11 cellular contexts compared by ENCODE assay signal in genomic region chr19:50725932-50726230, GRCh38. TPM values are rescaled to one million over a fixed set of nuclear protein-coding genes. Genes with fewer than 3 reads are reported as not detected.
DNase-seq lines count a peak whose midpoint lies in the region; ATAC-seq and TF ChIP-seq lines count a peak whose summit lies in the region.
"Had no signal": no experiment of that assay in that cellular context is flagged by ENCODE, and none has a peak within 500 bp of the region (broad histone marks: within the 10 kb centered on the region; RNA-seq: fewer than 3 reads in every experiment).

No MANE protein-coding gene starts in this region.

- H3K9me3 ChIP-seq in GM23248 (ENCODE audit: low read depth), result no peaks in the 10 kb centered on the region
- H3K9me3 ChIP-seq in WERI-Rb-1 (ENCODE audit: severe bottlenecking), result no peaks in the 10 kb centered on the region
- H3K9me3 ChIP-seq in skeletal muscle satellite cell (replicated peaks; ENCODE audit: low read length), result no peaks in the 10 kb centered on the region

- H3K27me3 ChIP-seq in GM23248 (replicated peaks; ENCODE audit: insufficient read depth) (no peaks in the 10 kb centered on the region), WERI-Rb-1 (ENCODE audit: insufficient read depth, low read depth, severe bottlenecking) (no peaks in the 10 kb centered on the region), skeletal muscle satellite cell (ENCODE audit: control insufficient read depth, insufficient read depth, low read length) (no peaks in the 10 kb centered on the region)

- H3K4me2 ChIP-seq in GM23248 (ENCODE audit: unreplicated experiment) (peak overlapping the region; percentile 98), skeletal muscle satellite cell (ENCODE audit: low read length) (peak overlapping the region; percentile 88)

- H4K20me1 ChIP-seq in GM23248 (ENCODE audit: insufficient read depth), result no peaks in the 10 kb centered on the region

- no peak overlapping the region for H3K27ac ChIP-seq in GM23248
- no peak overlapping the region for H3K27ac ChIP-seq in WERI-Rb-1
- H3K27ac ChIP-seq: foreskin keratinocyte had no signal

- no peaks in the 10 kb centered on the region for H3K9me2 ChIP-seq in GM23248 (ENCODE audit: insufficient read depth)

- H3K4me3 ChIP-seq in GM23248 (peak overlapping the region; percentile 81), WERI-Rb-1 (ENCODE audit: low read depth, low read length) (peak overlapping the region; percentile 85), foreskin fibroblast (ENCODE audit: low read depth in 1 of 2, low read length in 2 of 2) (peak overlapping the region; percentile 76 to 81), skeletal muscle satellite cell (ENCODE audit: low read length) (peak overlapping the region; percentile 81)

- TF ChIP-seq CTCF in WERI-Rb-1 (IDR thresholded peaks at IDR 0.05; ENCODE audit: low read depth, low read length) (no peak), foreskin fibroblast (IDR thresholded peaks at IDR 0.05; ENCODE audit: low read depth, low read length) (no peak)

- DNase-seq in GM23248, result no peak
- DNase-seq in WERI-Rb-1, result no peak
- no peak for DNase-seq in foreskin fibroblast
- no peak for DNase-seq in ureter (ENCODE audit: low spot score)
- DNase-seq in SHP77 (lab: John Stamatoyannopoulos, UW), result no peak
- no peak for DNase-seq in NK-92 treated with Interleukin-12 subunit alpha and Interleukin-12 subunit beta, amount 100 ng/mL, for 24 hours (lab: John Stamatoyannopoulos, UW)
- DNase-seq: activated CD8-positive, alpha-beta memory T cell treated with anti-CD3 and anti-CD28 coated beads, Interleukin-2, amount 50 U/mL, for 4 hours; foreskin keratinocyte; NCI-H748 treated with DMSO at 0.1 percent for 48 hours had no signal

- no peaks in the 10 kb centered on the region for H3K36me3 ChIP-seq in GM23248 (ENCODE audit: low read depth)
- H3K36me3 ChIP-seq in WERI-Rb-1, result no peaks in the 10 kb centered on the region
- no peaks in the 10 kb centered on the region for H3K36me3 ChIP-seq in skeletal muscle satellite cell (ENCODE audit: insufficient read depth, low read length)

- H3F3A ChIP-seq in GM23248 (ENCODE audit: insufficient read depth), result peaks cover 6% of the 10 kb centered on the region; the same call in 1 of the 2 replicates

- peaks cover 17% of the 10 kb centered on the region; the same call in 1 of the 2 replicates for H3K4me1 ChIP-seq in GM23248 (ENCODE audit: insufficient read depth)
- H3K4me1 ChIP-seq in skeletal muscle satellite cell (ENCODE audit: control insufficient read depth, insufficient read depth, low read length), result peaks cover 29% of the 10 kb centered on the region

- WGBS in GM23248 (ENCODE audit: low coverage in 1 of 2, low lambda C conversion rate in 2 of 2, missing lambda C conversion rate in 2 of 2), 2 experiments, result 55 to 78% methylated on average over 6 of the region's 6 CpGs

- in situ Hi-C loops in GM23248 (cut with MboI), result no loop called here

- ATAC-seq in GM19455 (IDR thresholded peaks at IDR 0.05; ENCODE audit: unreplicated experiment), result no peak

- H3K79me2 ChIP-seq in GM23248 (ENCODE audit: insufficient read depth), result peaks cover 23% of the 10 kb centered on the region

- peak overlapping the region; percentile 88 for H3K9ac ChIP-seq in GM23248
- H3K9ac ChIP-seq in skeletal muscle satellite cell (ENCODE audit: low read depth, low read length), result peak overlapping the region; percentile 84

- peak overlapping the region; percentile 86; the same call in 1 of the 2 replicates for H2AFZ ChIP-seq in GM23248

RNA-seq across cellular contexts. Expression of gene CLEC11A, which starts 2.7 kb away (rescaled TPM):
- total RNA-seq in GM23248 (2014; rRNA removed; shearing (Covaris generic)), result 145 and 164 TPM in 2 replicates
- 122 and 127 TPM in 2 replicates for polyA plus RNA-seq in GM23248 (2016; fragmentation: Nextera tagmentation; extraction: Ambion mirVana)
- total RNA-seq in skeletal muscle satellite cell (2012; rRNA removed), result 11.9 and 23.8 TPM in 2 replicates
- total RNA-seq in ureter, result 8.1 TPM

RNA-seq across cellular contexts. Expression of gene SHANK1, which starts 6.3 kb away (rescaled TPM):
- 2.7 and 7.1 TPM in 2 replicates for total RNA-seq in GM23248 (2014; rRNA removed; shearing (Covaris generic))
- polyA plus RNA-seq in GM23248 (2016; fragmentation: Nextera tagmentation; extraction: Ambion mirVana), result 0.58 and 0.62 TPM in 2 replicates
- total RNA-seq in skeletal muscle satellite cell (2012; rRNA removed), result 0.25 and 1.5 TPM in 2 replicates
- total RNA-seq in ureter, result 0.29 TPM

RNA-seq across cellular contexts. Expression of gene GPR32, which starts 44.4 kb away (rescaled TPM):
- total RNA-seq in GM23248 (2014; rRNA removed; shearing (Covaris generic)), result not detected in 2 replicates
- not detected in 2 replicates for polyA plus RNA-seq in GM23248 (2016; fragmentation: Nextera tagmentation; extraction: Ambion mirVana)
- total RNA-seq in skeletal muscle satellite cell (2012; rRNA removed), result not detected in 2 replicates
- total RNA-seq in ureter, result not detected
- total RNA-seq: foreskin keratinocyte had no signal
- polyA plus RNA-seq: foreskin keratinocyte had no signal

Comparison
In these comparisons a context has a peak if more than half of its experiments do, and no peak if none do; other contexts are left out.
1. RNA of gene CLEC11A, which starts 2.7 kb away (total RNA-seq): 145 to 164 TPM in GM23248; 8.1 TPM in ureter (single experiment); every median in the first group is over 10 times any median in the second.
2. Peak in every context shown above with its lines, with median percentiles within 50 percentile points of each other: H3K4me3 ChIP-seq.